Comparison of ENCODE assay signal across 28 cellular contexts in genomic region chr10:122798704-122799231, GRCh38. TPM values are rescaled to one million over a fixed set of nuclear protein-coding genes. Genes with fewer than 3 reads are reported as not detected.
"Had no signal": no experiment of that assay in that cellular context is flagged by ENCODE, and none has a peak within 500 bp of the region (broad histone marks: within the 10 kb centered on the region; RNA-seq: fewer than 3 reads in every experiment).

No MANE protein-coding gene starts in this region.

- H3K9me3 ChIP-seq: ascending aorta, breast epithelium, esophagus squamous epithelium had no signal

- H3K4me3 ChIP-seq: ascending aorta, breast epithelium, cardiac muscle cell, coronary artery, dorsolateral prefrontal cortex, esophagus squamous epithelium had no signal

- FAIRE-seq: frontal cortex had no signal

- ATAC-seq: activated CD4-positive, CD25-positive, alpha-beta regulatory T cell treated with anti-CD3 and anti-CD28 coated beads, Interleukin-2, amount 50 U/mL, for 24 hours; activated CD8-positive, alpha-beta T cell treated with anti-CD3 and anti-CD28 coated beads for 36 hours; activated naive CD8-positive, alpha-beta T cell treated with anti-CD3 and anti-CD28 coated beads, Interleukin-2, amount 50 U/mL, for 24 hours; activated T-cell treated with anti-CD3 and anti-CD28 coated beads, Interleukin-2, amount 50 U/mL, for 4 hours; activated T-helper 17 cell treated with anti-CD3 and anti-CD28 coated beads, Interleukin-2, amount 50 U/mL, for 72 hours had no signal

- H3K27me3 ChIP-seq: ascending aorta, breast epithelium, cardiac muscle cell, esophagus squamous epithelium had no signal

- H3K36me3 ChIP-seq: ascending aorta, breast epithelium, cardiac muscle cell, esophagus squamous epithelium, WERI-Rb-1 had no signal

- H3K4me1 ChIP-seq: ascending aorta, breast epithelium, esophagus squamous epithelium had no signal

- H3K27ac ChIP-seq: ascending aorta, breast epithelium, cardiac muscle cell, coronary artery, dorsolateral prefrontal cortex, epithelial cell of prostate, esophagus squamous epithelium, WERI-Rb-1 had no signal

- DNase-seq: activated B cell treated with CpG ODN at 0.5 μM for 24 hours; activated CD4-positive, alpha-beta T cell treated with anti-CD3 and anti-CD28 coated beads for 48 hours; activated CD4-positive, alpha-beta T cell treated with anti-CD3 and anti-CD28 coated beads, Interleukin-2, amount 50 U/mL, for 1 hour; activated CD4-positive, alpha-beta T cell treated with anti-CD3 and anti-CD28 coated beads, Interleukin-2, amount 50 U/mL, for 48 hours; activated CD8-positive, alpha-beta memory T cell treated with anti-CD3 and anti-CD28 coated beads for 24 hours; activated CD8-positive, alpha-beta T cell treated with anti-CD3 and anti-CD28 coated beads for 36 hours; activated effector memory CD4-positive, alpha-beta T cell treated with anti-CD3 and anti-CD28 coated beads, Interleukin-2, amount 50 U/mL, for 16 hours; activated naive CD4-positive, alpha-beta T cell treated with anti-CD3 and anti-CD28 coated beads for 36 hours; activated naive CD8-positive, alpha-beta T cell treated with anti-CD3 and anti-CD28 coated beads for 36 hours; activated naive CD8-positive, alpha-beta T cell treated with anti-CD3 and anti-CD28 coated beads, Interleukin-2, amount 50 U/mL, for 24 hours; activated T-cell treated with anti-CD3 and anti-CD28 coated beads, Interleukin-2, amount 50 U/mL, for 4 hours; central memory CD4-positive, alpha-beta T cell; cerebellar nuclear complex; dorsolateral prefrontal cortex; effector memory CD4-positive, alpha-beta T cell; esophagus squamous epithelium; head of caudate nucleus; hippocampal formation; T1000; WERI-Rb-1 had no signal

RNA-seq across cellular contexts. Expression of gene CUZD1, which starts 46.9 kb away (rescaled TPM):
- total RNA-seq: ascending aorta had no signal
- polyA plus RNA-seq: cardiac muscle cell had no signal
